ENCODE assay signal across 14 cellular contexts in genomic region chr12:46208370-46208769, GRCh38.
DNase-seq lines count a peak whose midpoint lies in the region; ATAC-seq and TF ChIP-seq lines count a peak whose summit lies in the region.
"Had no signal": no experiment of that assay in that cellular context is flagged by ENCODE, and none has a peak within 500 bp of the region (broad histone marks: within the 10 kb centered on the region; RNA-seq: fewer than 3 reads in every experiment).

No MANE protein-coding gene starts in this region.

- no peaks in the 10 kb centered on the region for H3K9me3 Mint-ChIP-seq in activated T-helper 17 cell treated with anti-CD3 and anti-CD28 coated beads, Interleukin-2, amount 50 U/mL, for 72 hours
- H3K9me3 Mint-ChIP-seq in nephron progenitor cell, result no peaks in the 10 kb centered on the region
- H3K9me3 Mint-ChIP-seq: activated naive CD8-positive, alpha-beta T cell treated with anti-CD3 and anti-CD28 coated beads, Interleukin-2, amount 10 ng/mL, durations not matched to agents 7 days and 5 days had no signal

- H3K36me3 Mint-ChIP-seq in activated T-helper 17 cell treated with anti-CD3 and anti-CD28 coated beads, Interleukin-2, amount 50 U/mL, for 72 hours (ENCODE audit: low read depth), result peaks cover 100% of the 10 kb centered on the region
- peaks cover 77% of the 10 kb centered on the region for H3K36me3 Mint-ChIP-seq in nephron progenitor cell (ENCODE audit: low read depth)

- peak; percentile 28 for DNase-seq in NCI-H2107 treated with DMSO at 0.1 percent for 48 hours (lab: John Stamatoyannopoulos, UW; ENCODE audit: unreplicated experiment)
- DNase-seq in NCI-H2107 (lab: John Stamatoyannopoulos, UW), result no peak
- peak; percentile 46 for DNase-seq in DMS79 treated with DMSO at 0.1 percent for 48 hours (lab: John Stamatoyannopoulos, UW)
- DNase-seq in nephron progenitor cell, result no peak
- no peak for DNase-seq in nucleus accumbens (lab: John Stamatoyannopoulos, UW)
- no peak for DNase-seq in iPS-NIHi11 (ENCODE audit: low spot score)
- DNase-seq in NCI-H526 (lab: John Stamatoyannopoulos, UW), result no peak
- DNase-seq: activated naive CD8-positive, alpha-beta T cell treated with anti-CD3 and anti-CD28 coated beads, Interleukin-2, amount 10 ng/mL, durations not matched to agents 7 days and 5 days; Calu3; hippocampal formation; MG63; small intestine; testis had no signal

- ATAC-seq in activated T-helper 17 cell treated with anti-CD3 and anti-CD28 coated beads, Interleukin-2, amount 50 U/mL, for 72 hours (replicated peaks), result no peak

- no peak overlapping the region for H3K4me3 Mint-ChIP-seq in activated T-helper 17 cell treated with anti-CD3 and anti-CD28 coated beads, Interleukin-2, amount 50 U/mL, for 72 hours
- H3K4me3 Mint-ChIP-seq in nephron progenitor cell, result no peak overlapping the region

- no peaks in the 10 kb centered on the region for H3K27me3 Mint-ChIP-seq in activated T-helper 17 cell treated with anti-CD3 and anti-CD28 coated beads, Interleukin-2, amount 50 U/mL, for 72 hours
- no peaks in the 10 kb centered on the region for H3K27me3 Mint-ChIP-seq in nephron progenitor cell (ENCODE audit: low read depth, poor library complexity)
- H3K27me3 Mint-ChIP-seq: activated naive CD8-positive, alpha-beta T cell treated with anti-CD3 and anti-CD28 coated beads, Interleukin-2, amount 10 ng/mL, durations not matched to agents 7 days and 5 days had no signal

- TF ChIP-seq CTCF in nephron progenitor cell (IDR thresholded peaks at IDR 0.05), result no peak

- H3K27ac Mint-ChIP-seq in activated T-helper 17 cell treated with anti-CD3 and anti-CD28 coated beads, Interleukin-2, amount 50 U/mL, for 72 hours, result peak overlapping the region; percentile 99
- peak overlapping the region; percentile 16 for H3K27ac Mint-ChIP-seq in nephron progenitor cell

- H3K4me1 Mint-ChIP-seq in activated T-helper 17 cell treated with anti-CD3 and anti-CD28 coated beads, Interleukin-2, amount 50 U/mL, for 72 hours, result peaks cover 44% of the 10 kb centered on the region
- H3K4me1 Mint-ChIP-seq in nephron progenitor cell, result peaks cover 4% of the 10 kb centered on the region

Comparison
In these comparisons a context has a peak if more than half of its experiments do, and no peak if none do; other contexts are left out.
1. DNase-seq: peak in NCI-H2107 treated with DMSO at 0.1 percent for 48 hours (single experiment) and DMS79 treated with DMSO at 0.1 percent for 48 hours (single experiment); none in NCI-H2107 (single experiment), nephron progenitor cell (single experiment), nucleus accumbens (0 of 56), iPS-NIHi11 (single experiment) and NCI-H526 (0 of 2).